27 cellular contexts compared by ENCODE assay signal in genomic region chr15:80942266-80942665, GRCh38.
"Had no signal": no experiment of that assay in that cellular context is flagged by ENCODE, and none has a peak within 500 bp of the region (broad histone marks: within the 10 kb centered on the region; RNA-seq: fewer than 3 reads in every experiment).

No MANE protein-coding gene starts in this region.

- H3K4me1 ChIP-seq: foreskin keratinocyte had no signal

- H3K4me1 Mint-ChIP-seq: activated CD4-positive, alpha-beta T cell treated with anti-CD3 and anti-CD28 coated beads for 36 hours; activated CD4-positive, alpha-beta T cell treated with anti-CD3 and anti-CD28 coated beads, Interleukin-2, amount 10 ng/mL, durations not matched to agents 24 days and 14 days; activated T-helper 17 cell treated with anti-CD3 and anti-CD28 coated beads, Interleukin-2, amount 50 U/mL, for 72 hours had no signal

- H3K27me3 Mint-ChIP-seq: activated CD4-positive, alpha-beta memory T cell treated with anti-CD3 and anti-CD28 coated beads for 36 hours; activated CD4-positive, alpha-beta T cell treated with anti-CD3 and anti-CD28 coated beads for 36 hours; activated CD4-positive, alpha-beta T cell treated with anti-CD3 and anti-CD28 coated beads, Interleukin-2, amount 10 ng/mL, durations not matched to agents 24 days and 14 days; activated naive CD8-positive, alpha-beta T cell; activated T-helper 17 cell treated with anti-CD3 and anti-CD28 coated beads, Interleukin-2, amount 50 U/mL, for 72 hours; central memory CD8-positive, alpha-beta T cell; effector memory CD8-positive, alpha-beta T cell had no signal

- H3K9me3 Mint-ChIP-seq: activated CD4-positive, alpha-beta memory T cell treated with anti-CD3 and anti-CD28 coated beads for 36 hours; activated CD4-positive, alpha-beta T cell treated with anti-CD3 and anti-CD28 coated beads, Interleukin-2, amount 10 ng/mL, durations not matched to agents 24 days and 14 days; activated T-cell treated with anti-CD3 and anti-CD28 coated beads, Interleukin-2, amount 50 U/mL, for 4 hours; activated T-helper 17 cell treated with anti-CD3 and anti-CD28 coated beads, Interleukin-2, amount 50 U/mL, for 72 hours; central memory CD8-positive, alpha-beta T cell; effector memory CD8-positive, alpha-beta T cell had no signal

- H3K9me3 ChIP-seq: esophagus muscularis mucosa, gastrocnemius medialis, heart left ventricle had no signal

- DNase-seq: activated CD4-positive, alpha-beta memory T cell treated with anti-CD3 and anti-CD28 coated beads for 36 hours; activated CD4-positive, alpha-beta T cell treated with anti-CD3 and anti-CD28 coated beads for 36 hours; activated CD4-positive, alpha-beta T cell treated with anti-CD3 and anti-CD28 coated beads, Interleukin-2, amount 10 ng/mL, durations not matched to agents 24 days and 14 days; activated CD4-positive, CD25-positive, alpha-beta regulatory T cell; activated CD4-positive, CD25-positive, alpha-beta regulatory T cell treated with anti-CD3 and anti-CD28 coated beads, Interleukin-2, amount 50 U/mL, for 72 hours; activated CD8-positive, alpha-beta T cell treated with anti-CD3 and anti-CD28 coated beads, Interleukin-2, amount 10 ng/mL, durations not matched to agents 7 days and 5 days; activated effector memory CD4-positive, alpha-beta T cell treated with Interleukin-2 at 50 U/mL for 16 hours; activated gamma-delta T cell treated with Interleukin-2 at 50 U/mL for 16 hours; activated naive CD4-positive, alpha-beta T cell treated with anti-CD3 and anti-CD28 coated beads, Interleukin-2, amount 50 U/mL, for 16 hours; activated naive CD4-positive, alpha-beta T cell treated with Interleukin-2 at 50 U/mL for 16 hours; activated T-cell treated with anti-CD3 and anti-CD28 coated beads, Interleukin-2, amount 50 U/mL, for 4 hours; amniotic stem cell; brain microvascular endothelial cell; cortex of kidney; dermis blood vessel endothelial cell; effector CD4-positive, alpha-beta T cell; effector memory CD8-positive, alpha-beta T cell; erythroblast; foreskin keratinocyte; gastrocnemius medialis; glutamatergic neuron; heart left ventricle; T-helper 2 cell had no signal

- H3K4me3 ChIP-seq: esophagus muscularis mucosa, gastrocnemius medialis, heart left ventricle had no signal

- H3K4me3 Mint-ChIP-seq: activated CD4-positive, alpha-beta memory T cell treated with anti-CD3 and anti-CD28 coated beads for 36 hours; activated CD4-positive, alpha-beta T cell treated with anti-CD3 and anti-CD28 coated beads for 36 hours; activated CD4-positive, alpha-beta T cell treated with anti-CD3 and anti-CD28 coated beads, Interleukin-2, amount 10 ng/mL, durations not matched to agents 24 days and 14 days; activated CD8-positive, alpha-beta T cell treated with anti-CD3 and anti-CD28 coated beads, Interleukin-2, amount 10 ng/mL, durations not matched to agents 7 days and 5 days; activated naive CD8-positive, alpha-beta T cell; activated T-cell treated with anti-CD3 and anti-CD28 coated beads, Interleukin-2, amount 50 U/mL, for 4 hours; activated T-helper 17 cell treated with anti-CD3 and anti-CD28 coated beads, Interleukin-2, amount 50 U/mL, for 72 hours; central memory CD8-positive, alpha-beta T cell; effector memory CD8-positive, alpha-beta T cell had no signal

- H3K27me3 ChIP-seq: brain microvascular endothelial cell, esophagus muscularis mucosa, foreskin keratinocyte, gastrocnemius medialis, heart left ventricle had no signal

- H3K27ac Mint-ChIP-seq: activated CD4-positive, alpha-beta memory T cell treated with anti-CD3 and anti-CD28 coated beads for 36 hours; activated CD4-positive, alpha-beta T cell treated with anti-CD3 and anti-CD28 coated beads for 36 hours; activated CD4-positive, alpha-beta T cell treated with anti-CD3 and anti-CD28 coated beads, Interleukin-2, amount 10 ng/mL, durations not matched to agents 24 days and 14 days; activated CD8-positive, alpha-beta T cell treated with anti-CD3 and anti-CD28 coated beads, Interleukin-2, amount 10 ng/mL, durations not matched to agents 7 days and 5 days; activated naive CD8-positive, alpha-beta T cell; activated T-helper 17 cell treated with anti-CD3 and anti-CD28 coated beads, Interleukin-2, amount 50 U/mL, for 72 hours; effector memory CD8-positive, alpha-beta T cell had no signal

- H3K27ac ChIP-seq: brain microvascular endothelial cell, esophagus muscularis mucosa, foreskin keratinocyte, gastrocnemius medialis, heart left ventricle had no signal

- ATAC-seq: activated CD4-positive, alpha-beta T cell treated with anti-CD3 and anti-CD28 coated beads for 36 hours; activated CD8-positive, alpha-beta T cell treated with anti-CD3 and anti-CD28 coated beads, Interleukin-2, amount 10 ng/mL, durations not matched to agents 7 days and 5 days; activated T-cell treated with anti-CD3 and anti-CD28 coated beads, Interleukin-2, amount 50 U/mL, for 4 hours; activated T-helper 17 cell treated with anti-CD3 and anti-CD28 coated beads, Interleukin-2, amount 50 U/mL, for 72 hours; effector memory CD8-positive, alpha-beta T cell; foreskin keratinocyte had no signal
